Comparison of ENCODE assay signal across 19 cellular contexts in genomic region chr13:113322043-113322461, GRCh38. TPM values are rescaled to one million over a fixed set of nuclear protein-coding genes. Genes with fewer than 3 reads are reported as not detected.
"Had no signal": no experiment of that assay in that cellular context is flagged by ENCODE, and none has a peak within 500 bp of the region (broad histone marks: within the 10 kb centered on the region; RNA-seq: fewer than 3 reads in every experiment).

No MANE protein-coding gene starts in this region.

- H3K36me3 ChIP-seq: uterus had no signal

- H3K27me3 Mint-ChIP-seq: activated naive CD8-positive, alpha-beta T cell treated with anti-CD3 and anti-CD28 coated beads for 36 hours; naive thymus-derived CD4-positive, alpha-beta T cell; stimulated activated memory B cell treated with anti-CD40 and anti-IgM and Interleukin-4, amounts not matched to agents 10 μg/mL and 1 μg/mL and 100 μg/mL, for 72 hours; T-helper 17 cell had no signal

- ATAC-seq: naive thymus-derived CD4-positive, alpha-beta T cell; pancreas; stimulated activated memory B cell treated with anti-CD40 and anti-IgM and Interleukin-4, amounts not matched to agents 10 μg/mL and 1 μg/mL and 100 μg/mL, for 72 hours; T-helper 17 cell had no signal

- DNase-seq: activated CD4-positive, alpha-beta T cell treated with anti-CD3 and anti-CD28 coated beads, Interleukin-2, amount 50 U/mL, for 48 hours; activated naive CD4-positive, alpha-beta T cell; activated naive CD8-positive, alpha-beta T cell treated with anti-CD3 and anti-CD28 coated beads for 36 hours; activated T-cell treated with anti-CD3 and anti-CD28 coated beads for 4 hours; body of pancreas; central memory CD4-positive, alpha-beta T cell; dorsolateral prefrontal cortex; foreskin melanocyte; mesendoderm; naive thymus-derived CD4-positive, alpha-beta T cell; pancreas; spleen; stimulated activated CD4-positive, alpha-beta T cell treated with anti-CD3 and anti-CD28 coated beads, Interleukin-4, amount 100 ng/mL, for 4 hours; T-helper 17 cell; uterus; WERI-Rb-1 had no signal

- H3K4me3 Mint-ChIP-seq: activated naive CD8-positive, alpha-beta T cell treated with anti-CD3 and anti-CD28 coated beads for 36 hours; activated T-helper 1 cell treated with anti-CD3 and anti-CD28 coated beads, Interleukin-12 subunit alpha, Interleukin-12 subunit beta, Interleukin-2, Interleukin-4 antibody, amounts not matched to agents 30 ng/mL and 10 ng/mL and 1 ng/mL, durations not matched to agents 14 hours and 24 hours and 36 hours; naive thymus-derived CD4-positive, alpha-beta T cell; stimulated activated memory B cell treated with anti-CD40 and anti-IgM and Interleukin-4, amounts not matched to agents 10 μg/mL and 1 μg/mL and 100 μg/mL, for 72 hours; T-helper 17 cell had no signal

- H3K9me3 Mint-ChIP-seq: activated naive CD8-positive, alpha-beta T cell treated with anti-CD3 and anti-CD28 coated beads for 36 hours; activated T-helper 1 cell treated with anti-CD3 and anti-CD28 coated beads, Interleukin-12 subunit alpha, Interleukin-12 subunit beta, Interleukin-2, Interleukin-4 antibody, amounts not matched to agents 30 ng/mL and 10 ng/mL and 1 ng/mL, durations not matched to agents 14 hours and 24 hours and 36 hours; stimulated activated memory B cell treated with anti-CD40 and anti-IgM and Interleukin-4, amounts not matched to agents 10 μg/mL and 1 μg/mL and 100 μg/mL, for 72 hours had no signal

- H3K27ac Mint-ChIP-seq: activated naive CD8-positive, alpha-beta T cell treated with anti-CD3 and anti-CD28 coated beads for 36 hours; activated T-helper 1 cell treated with anti-CD3 and anti-CD28 coated beads, Interleukin-12 subunit alpha, Interleukin-12 subunit beta, Interleukin-2, Interleukin-4 antibody, amounts not matched to agents 30 ng/mL and 10 ng/mL and 1 ng/mL, durations not matched to agents 14 hours and 24 hours and 36 hours; naive thymus-derived CD4-positive, alpha-beta T cell; stimulated activated memory B cell treated with anti-CD40 and anti-IgM and Interleukin-4, amounts not matched to agents 10 μg/mL and 1 μg/mL and 100 μg/mL, for 72 hours had no signal

- H3K27me3 ChIP-seq: body of pancreas, dorsolateral prefrontal cortex, pancreas, spleen, tibial nerve, uterus had no signal

- H3K4me1 Mint-ChIP-seq: activated naive CD8-positive, alpha-beta T cell treated with anti-CD3 and anti-CD28 coated beads for 36 hours; stimulated activated memory B cell treated with anti-CD40 and anti-IgM and Interleukin-4, amounts not matched to agents 10 μg/mL and 1 μg/mL and 100 μg/mL, for 72 hours had no signal

- H3K4me3 ChIP-seq: body of pancreas, dorsolateral prefrontal cortex, pancreas, spleen, tibial nerve, uterus had no signal

RNA-seq across cellular contexts. Expression of gene GRTP1, which starts 41.9 kb away (rescaled TPM):
- total RNA-seq: activated naive CD8-positive, alpha-beta T cell treated with anti-CD3 and anti-CD28 coated beads for 36 hours; activated T-helper 1 cell treated with anti-CD3 and anti-CD28 coated beads, Interleukin-12 subunit alpha, Interleukin-12 subunit beta, Interleukin-2, Interleukin-4 antibody, amounts not matched to agents 30 ng/mL and 10 ng/mL and 1 ng/mL, durations not matched to agents 14 hours and 24 hours and 36 hours had no signal
